ENCODE assay signal across 10 cellular contexts in genomic region chr4:36242629-36243354, GRCh38. TPM values are rescaled to one million over a fixed set of nuclear protein-coding genes. Genes with fewer than 3 reads are reported as not detected.
DNase-seq lines count a peak whose midpoint lies in the region; ATAC-seq, FAIRE-seq and TF ChIP-seq lines count a peak whose summit lies in the region.
"Had no signal": no experiment of that assay in that cellular context is flagged by ENCODE, and none has a peak within 500 bp of the region (broad histone marks: within the 10 kb centered on the region; RNA-seq: fewer than 3 reads in every experiment).

No MANE protein-coding gene starts in this region.

- H3K9me3 ChIP-seq in mucosa of rectum (ENCODE audit: control insufficient read depth in 2 of 2, low read length in 2 of 2), result no peaks in the 10 kb centered on the region

- DNase-seq in stimulated activated CD4-positive, alpha-beta T cell treated with anti-CD3 and anti-CD28 coated beads, Interleukin-15, amount 100 ng/mL, for 24 hours, result peak; percentile 18
- DNase-seq in stimulated activated CD4-positive, alpha-beta T cell treated with anti-CD3 and anti-CD28 coated beads, Interleukin-12 subunit alpha, Interleukin-12 subunit beta, amount 100 ng/mL, for 4 hours, result no peak
- DNase-seq in bronchial epithelial cell (ENCODE audit: low read depth) (peak; percentile 56), dedifferentiated amniotic fluid mesenchymal stem cell (ENCODE audit: extremely low spot score) (no peak), LoVo (ENCODE audit: low spot score) (no peak)
- DNase-seq: amniotic stem cell, occipital lobe had no signal

- H3K36me3 ChIP-seq in bronchial epithelial cell (ENCODE audit: control insufficient read depth, insufficient read depth, low read length) (no peaks in the 10 kb centered on the region), mucosa of rectum (ENCODE audit: control insufficient read depth in 2 of 2, insufficient read depth in 2 of 2, low read length in 2 of 2) (no peaks in the 10 kb centered on the region)

- H3K9ac ChIP-seq in mucosa of rectum (ENCODE audit: low read depth in 1 of 2, low read length in 2 of 2), result peak overlapping the region in 1 of 2 donors; percentile 47

- H3K4me3 ChIP-seq in bronchial epithelial cell (ENCODE audit: low read depth, low read length), result peak overlapping the region; percentile 71
- H3K4me3 ChIP-seq in mucosa of rectum (ENCODE audit: low read length in 2 of 2), result peak overlapping the region; percentile 88 to 93

- H3K27me3 ChIP-seq in bronchial epithelial cell (ENCODE audit: control insufficient read depth, insufficient read depth, low read length), result no peaks in the 10 kb centered on the region
- H3K27me3 ChIP-seq in mucosa of rectum (ENCODE audit: control insufficient read depth in 2 of 2, insufficient read depth in 2 of 2, low read length in 2 of 2), result no peaks in the 10 kb centered on the region

- peaks cover 6 to 9% of the 10 kb centered on the region in 2 donors for H3K4me1 ChIP-seq in mucosa of rectum (ENCODE audit: control insufficient read depth in 2 of 2, insufficient read depth in 2 of 2, low read length in 2 of 2)

- peak overlapping the region in 1 of 2 donors; percentile 21 for H3K27ac ChIP-seq in mucosa of rectum (ENCODE audit: low read depth in 2 of 2, low read length in 2 of 2)

- no peak for ATAC-seq in HG02763 (IDR thresholded peaks at IDR 0.05; ENCODE audit: unreplicated experiment)
- ATAC-seq in GM18867 (IDR thresholded peaks at IDR 0.05; ENCODE audit: unreplicated experiment), result no peak

- no peak for TF ChIP-seq CTCF in bronchial epithelial cell (IDR thresholded peaks at IDR 0.05; ENCODE audit: insufficient read depth, low read length, severe bottlenecking)

- FAIRE-seq in bronchial epithelial cell (lab: Jason Lieb, UNC), result no peak

RNA-seq across cellular contexts. Expression of gene ARAP2, which starts 1.5 kb away (rescaled TPM):
- 46.3 and 62.9 TPM in 2 replicates for total RNA-seq in bronchial epithelial cell

RNA-seq across cellular contexts. Expression of gene DTHD1, which starts 38.6 kb away (rescaled TPM):
- under 0.01 TPM in 2 replicates for total RNA-seq in bronchial epithelial cell

Comparison
In these comparisons a context has a peak if more than half of its experiments do, and no peak if none do; other contexts are left out.
1. DNase-seq: peak in stimulated activated CD4-positive, alpha-beta T cell treated with anti-CD3 and anti-CD28 coated beads, Interleukin-15, amount 100 ng/mL, for 24 hours (single experiment) and bronchial epithelial cell (single experiment); none in stimulated activated CD4-positive, alpha-beta T cell treated with anti-CD3 and anti-CD28 coated beads, Interleukin-12 subunit alpha, Interleukin-12 subunit beta, amount 100 ng/mL, for 4 hours (single experiment), dedifferentiated amniotic fluid mesenchymal stem cell (single experiment) and LoVo (single experiment).